In genomic region chr19:43777163-43777700, GRCh38 we compare ENCODE assay signal across 1 cellular context.
TF ChIP-seq lines count a peak whose summit lies in the region.

No MANE protein-coding gene starts in this region.

TF ChIP-seq in K562, 482 proteins besides CTCF, POLR2A, EP300 and RAD21 (continued from another document and continues in another):
- TF ChIP-seq ZNF318 (IDR thresholded peaks at IDR 0.05; ENCODE audit: borderline replicate concordance in 1 of 2, low read depth in 1 of 2) (no peak), TSHZ1 (CRISPR knock-in tag; IDR thresholded peaks at IDR 0.05) (no peak), FOXK2 (conservative IDR thresholded peaks at IDR 0.05 in 1 of 2, IDR thresholded peaks at IDR 0.05 in 1 of 2; ENCODE audit: low read depth in 2 of 2) (no peak), THAP7 (CRISPR knock-in tag; IDR thresholded peaks at IDR 0.05) (no peak), E2F8 (IDR thresholded peaks at IDR 0.05; ENCODE audit: low read depth, partially characterized antibody) (peak; percentile 13), ZNF444 (CRISPR knock-in tag; IDR thresholded peaks at IDR 0.05) (no peak), ZBTB5 (IDR thresholded peaks at IDR 0.05) (no peak), MEF2D (tag; conservative IDR thresholded peaks at IDR 0.05; ENCODE audit: low read depth) (0 out of 2 replicates have a peak, but pooled peaks have one; percentile 20), HEY1 (CRISPR knock-in tag; IDR thresholded peaks at IDR 0.05; ENCODE audit: borderline replicate concordance) (no peak), ID3 (CRISPR knock-in tag; IDR thresholded peaks at IDR 0.05) (no peak), ID3 (tag; IDR thresholded peaks at IDR 0.05) (no peak), MIER1 (IDR thresholded peaks at IDR 0.05; ENCODE audit: low read depth) (peak; percentile 100), HMBOX1 (IDR thresholded peaks at IDR 0.05) (no peak), ZNF121 (CRISPR knock-in tag; conservative IDR thresholded peaks at IDR 0.05) (peak; percentile 62), ZNF586 (CRISPR knock-in tag; conservative IDR thresholded peaks at IDR 0.05) (no peak), KHSRP (IDR thresholded peaks at IDR 0.05) (no peak), CBX3 (IDR thresholded peaks at IDR 0.05; ENCODE audit: borderline replicate concordance in 1 of 2, low read length in 2 of 2) (no peak), BRD9 (IDR thresholded peaks at IDR 0.05; ENCODE audit: low read depth, partially characterized antibody) (no peak), ZNF644 (tag; IDR thresholded peaks at IDR 0.05; ENCODE audit: low read depth) (no peak), ARID2 (IDR thresholded peaks at IDR 0.05) (no peak), IFI16 (CRISPR knock-in tag; IDR thresholded peaks at IDR 0.05) (no peak), CREB5 (CRISPR knock-in tag; IDR thresholded peaks at IDR 0.05) (no peak), CBFA2T2 (conservative IDR thresholded peaks at IDR 0.05) (no peak), ZBTB33 (CRISPR knock-in tag; IDR thresholded peaks at IDR 0.05) (0 out of 2 replicates have a peak, but pooled peaks have one; percentile 12), MED1 (CRISPR knock-in tag; IDR thresholded peaks at IDR 0.05; ENCODE audit: borderline replicate concordance) (no peak), ADNP (tag; IDR thresholded peaks at IDR 0.05) (peak; percentile 61; the same call in 1 of the 2 replicates), SUPT5H (IDR thresholded peaks at IDR 0.05) (no peak), DLX4 (CRISPR knock-in tag; IDR thresholded peaks at IDR 0.05) (no peak), CREM (IDR thresholded peaks at IDR 0.05; ENCODE audit: low read depth) (0 out of 2 replicates have a peak, but pooled peaks have one; percentile 6), ZNF77 (CRISPR knock-in tag; IDR thresholded peaks at IDR 0.05) (no peak), CAMTA2 (CRISPR knock-in tag; conservative IDR thresholded peaks at IDR 0.05) (no peak), KLF1 (tag; IDR thresholded peaks at IDR 0.05) (0 out of 2 replicates have a peak, but pooled peaks have one; percentile 5), CBFB (CRISPR knock-in tag; IDR thresholded peaks at IDR 0.05) (no peak), NFYB (IDR thresholded peaks at IDR 0.05; ENCODE audit: extremely low read depth, insufficient read length) (no peak)
